ENCODE assay signal across 11 cellular contexts in the genomic region with DNA sequence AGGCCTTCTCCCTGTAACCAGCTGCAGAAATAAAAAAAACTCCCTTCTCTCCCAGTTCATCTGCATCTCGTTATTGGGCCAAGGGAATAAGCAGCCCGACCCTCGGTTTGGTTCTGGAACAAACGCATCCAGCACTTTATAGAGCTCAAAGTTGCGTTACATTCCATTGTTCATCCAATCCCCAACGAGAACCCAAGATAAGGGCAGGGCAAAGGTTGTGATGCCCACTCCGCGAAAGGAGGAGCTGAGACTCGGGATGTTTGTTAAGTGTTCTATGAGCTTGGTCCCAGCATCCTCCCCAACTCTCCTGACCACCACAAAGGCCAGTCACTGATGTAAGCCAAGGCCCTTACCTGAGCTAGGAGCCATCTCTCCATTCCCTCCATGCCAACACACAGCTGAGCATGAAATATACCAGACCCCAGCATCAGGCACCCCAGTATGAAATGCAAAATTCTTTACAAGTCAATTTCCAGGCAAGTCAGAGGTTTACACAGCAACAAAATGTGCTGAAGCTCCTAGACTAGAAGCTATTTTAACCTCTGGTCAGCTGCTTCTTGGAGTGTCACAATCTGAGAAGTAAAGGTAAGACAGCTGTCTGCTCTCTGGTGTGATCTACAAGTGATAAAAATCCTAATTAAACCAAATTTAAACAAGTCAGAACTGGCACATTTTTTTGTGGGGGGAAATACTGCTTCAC. TPM values are rescaled to one million over a fixed set of nuclear protein-coding genes. Genes with fewer than 3 reads are reported as not detected.
DNase-seq lines count a peak whose midpoint lies in the region; ATAC-seq, FAIRE-seq and TF ChIP-seq lines count a peak whose summit lies in the region.
"Had no signal": no experiment of that assay in that cellular context is flagged by ENCODE, and none has a peak within 500 bp of the region (broad histone marks: within the 10 kb centered on the region; RNA-seq: fewer than 3 reads in every experiment).

No MANE protein-coding gene starts in this region.

- 72 to 79% methylated on average over 9 of the region's 9 CpGs for WGBS in heart right ventricle, 2 donors
- WGBS in prostate gland = 74% methylated on average over 9 of the region's 9 CpGs

- H3K4me3 ChIP-seq in heart right ventricle (no peak overlapping the region), astrocyte (ENCODE audit: insufficient read depth, low read depth, low read length) (no peak overlapping the region), prostate gland (no peak overlapping the region)
- H3K4me3 ChIP-seq: GM23248 had no signal

- H3K9me3 Mint-ChIP-seq in astrocyte (ENCODE audit: unreplicated experiment) (no peaks in the 10 kb centered on the region), naive B cell (no peaks in the 10 kb centered on the region), type B pancreatic cell (peaks cover 4% of the 10 kb centered on the region)

- TF ChIP-seq POLR2A in prostate gland (IDR thresholded peaks at IDR 0.05) = no peak

- H3K4me3 Mint-ChIP-seq in astrocyte (ENCODE audit: unreplicated experiment) = no peak overlapping the region
- peak overlapping the region in 6 of 8 donors; percentile 8 to 47 (median 18) for H3K4me3 Mint-ChIP-seq in naive B cell
- no peak overlapping the region for H3K4me3 Mint-ChIP-seq in type B pancreatic cell

- FAIRE-seq in astrocyte (lab: Jason Lieb, UNC) = no peak

- no peak for TF ChIP-seq CTCF in heart right ventricle (IDR thresholded peaks at IDR 0.05)
- TF ChIP-seq CTCF in astrocyte (IDR thresholded peaks at IDR 0.05; ENCODE audit: insufficient read depth, low read depth, low read length) = no peak
- no peak for TF ChIP-seq CTCF in type B pancreatic cell (conservative IDR thresholded peaks at IDR 0.05)
- TF ChIP-seq CTCF in prostate gland (IDR thresholded peaks at IDR 0.05) = no peak

- H3K36me3 Mint-ChIP-seq in astrocyte (ENCODE audit: low read depth, unreplicated experiment) (peaks cover 7% of the 10 kb centered on the region), naive B cell (peaks cover 5 to 7% of the 10 kb centered on the region in 2 donors), type B pancreatic cell (peaks cover 19% of the 10 kb centered on the region)

- peaks cover 31 to 86% (median 75%) of the 10 kb centered on the region in 9 donors for H3K4me1 ChIP-seq in heart right ventricle
- H3K4me1 ChIP-seq in astrocyte (ENCODE audit: insufficient read depth, low read length) = peaks cover 14% of the 10 kb centered on the region
- H3K4me1 ChIP-seq in prostate gland (replicated peaks) = no peaks in the 10 kb centered on the region

- peaks cover 92% of the 10 kb centered on the region for H4K20me1 ChIP-seq in astrocyte (ENCODE audit: insufficient read depth, low read length)

- H3K9ac ChIP-seq in astrocyte (ENCODE audit: low read length) = no peak overlapping the region
- H3K9ac ChIP-seq: GM23248 had no signal

- H3K9me3 ChIP-seq in heart right ventricle = no peaks in the 10 kb centered on the region
- H3K9me3 ChIP-seq in astrocyte (ENCODE audit: insufficient read depth, low read depth, low read length) = no peaks in the 10 kb centered on the region
- H3K9me3 ChIP-seq in prostate gland = no peaks in the 10 kb centered on the region

- H3K27me3 Mint-ChIP-seq in astrocyte (ENCODE audit: low read depth, unreplicated experiment) = no peaks in the 10 kb centered on the region
- no peaks in the 10 kb centered on the region for H3K27me3 Mint-ChIP-seq in naive B cell
- no peaks in the 10 kb centered on the region for H3K27me3 Mint-ChIP-seq in type B pancreatic cell

- intact Hi-C loops in heart right ventricle (cut with DNase I) (no loop called here), cardiac septum (cut with DNase I) (no loop called here), prostate gland (cut with DNase I) (no loop called here)

- peaks cover 95% of the 10 kb centered on the region for H3K79me2 ChIP-seq in astrocyte (ENCODE audit: insufficient read depth, low read length)

- H3K27ac ChIP-seq in heart right ventricle = peak overlapping the region in 7 of 10 donors; percentile 34 to 74 (median 66)
- H3K27ac ChIP-seq in astrocyte (ENCODE audit: low read depth, low read length) = no peak overlapping the region
- H3K27ac ChIP-seq in prostate gland = no peak overlapping the region

- no peak overlapping the region for H2AFZ ChIP-seq in astrocyte (ENCODE audit: low read depth, low read length)
- H2AFZ ChIP-seq: GM23248 had no signal

- H3K4me1 Mint-ChIP-seq in astrocyte (ENCODE audit: low read depth, unreplicated experiment) (peaks cover 38% of the 10 kb centered on the region), naive B cell (peaks cover 72 to 92% (median 84%) of the 10 kb centered on the region in 3 donors), type B pancreatic cell (ENCODE audit: unreplicated experiment) (peaks cover 71% of the 10 kb centered on the region)

- H3K36me3 ChIP-seq in heart right ventricle (peaks cover 0 to 8% (median 0%) of the 10 kb centered on the region in 9 donors), astrocyte (ENCODE audit: insufficient read depth, low read length) (no peaks in the 10 kb centered on the region), prostate gland (no peaks in the 10 kb centered on the region)

- DNase-seq in heart right ventricle = no peak
- no peak for DNase-seq in cardiac septum (ENCODE audit: low spot score)
- DNase-seq in astrocyte (ENCODE audit: low read depth) = no peak
- no peak for DNase-seq in naive B cell
- no peak for DNase-seq in type B pancreatic cell (ENCODE audit: extremely low spot score, unreplicated experiment)
- no peak for DNase-seq in prostate gland (ENCODE audit: low spot score)
- no peak for DNase-seq in MV-4-11 (lab: John Stamatoyannopoulos, UW)
- DNase-seq: hippocampal formation, OCI-M1 had no signal

- ATAC-seq in heart right ventricle (no peak), naive B cell (ENCODE audit: low read depth in 2 of 2) (no peak), GM18907 (IDR thresholded peaks at IDR 0.05; ENCODE audit: unreplicated experiment) (no peak)

- H3K4me2 ChIP-seq in astrocyte (ENCODE audit: low read length) = no peak overlapping the region

- no peaks in the 10 kb centered on the region for H3K27me3 ChIP-seq in heart right ventricle
- no peaks in the 10 kb centered on the region for H3K27me3 ChIP-seq in astrocyte (ENCODE audit: insufficient read depth, low read length)
- H3K27me3 ChIP-seq in prostate gland (replicated peaks; ENCODE audit: insufficient read depth) = no peaks in the 10 kb centered on the region

- H3K27ac Mint-ChIP-seq in astrocyte (ENCODE audit: unreplicated experiment) (peak overlapping the region; percentile 41), naive B cell (peak overlapping the region in 5 of 6 donors; percentile 10 to 84 (median 62)), type B pancreatic cell (peak overlapping the region; percentile 99)

RNA-seq across cellular contexts. Expression of gene CCDC12, which starts 17.9 kb away (rescaled TPM):
- total RNA-seq in heart right ventricle (10 to 100 TPM; 28.8 to 39.9 (median 33.3) TPM), cardiac septum (35.6 TPM), astrocyte (26.2 and 29.0 TPM in 2 replicates), type B pancreatic cell (ENCODE audit: low replicate concordance) (46.7 and 49.7 TPM in 2 replicates), prostate gland (10 to 100 TPM; 34.6 to 78.7 TPM)
- polyA plus RNA-seq in heart right ventricle (100 to 1,000 TPM in 1 of 2 donors, 10 to 100 TPM in 1; 86.1 to 137 TPM), naive B cell (ENCODE audit: low read depth in 6 of 6) (100 to 1,000 TPM; 119 to 157 (median 123) TPM)

RNA-seq across cellular contexts. Expression of gene NBEAL2, which starts 20.8 kb away (rescaled TPM):
- 10 to 100 TPM in 7 of 10 donors, 1 to 10 TPM in 3; 7.6 to 23.1 (median 10.8) TPM for total RNA-seq in heart right ventricle
- polyA plus RNA-seq in heart right ventricle = 10 to 100 TPM; 44.0 to 51.1 TPM
- total RNA-seq in cardiac septum = 14.2 TPM
- 11.4 and 14.8 TPM in 2 replicates for total RNA-seq in astrocyte
- polyA plus RNA-seq in naive B cell (ENCODE audit: low read depth in 6 of 6) = 1 to 10 TPM in 4 of 6 donors, under 1 TPM in 1, not detected in 1; 0.34 to 2.2 (median 1.5) TPM
- total RNA-seq in type B pancreatic cell (ENCODE audit: low replicate concordance) = 115 and 241 TPM in 2 replicates
- 10 to 100 TPM; 25.8 to 53.5 TPM for total RNA-seq in prostate gland

Comparison
In these comparisons a context has a peak if more than half of its experiments do, and no peak if none do; other contexts are left out.
1. H3K27ac ChIP-seq: peak in heart right ventricle (7 of 10); none in astrocyte (single experiment) and prostate gland (0 of 2).
2. H3K27ac Mint-ChIP-seq: peak in every context shown above with its lines; median percentile 99 in type B pancreatic cell; 62 in naive B cell; 41 in astrocyte.
3. H3K4me3 Mint-ChIP-seq: peak in naive B cell (6 of 8); none in astrocyte (single experiment) and type B pancreatic cell (single experiment).